ENCODE assay signal across 8 cellular contexts in the genomic region with DNA sequence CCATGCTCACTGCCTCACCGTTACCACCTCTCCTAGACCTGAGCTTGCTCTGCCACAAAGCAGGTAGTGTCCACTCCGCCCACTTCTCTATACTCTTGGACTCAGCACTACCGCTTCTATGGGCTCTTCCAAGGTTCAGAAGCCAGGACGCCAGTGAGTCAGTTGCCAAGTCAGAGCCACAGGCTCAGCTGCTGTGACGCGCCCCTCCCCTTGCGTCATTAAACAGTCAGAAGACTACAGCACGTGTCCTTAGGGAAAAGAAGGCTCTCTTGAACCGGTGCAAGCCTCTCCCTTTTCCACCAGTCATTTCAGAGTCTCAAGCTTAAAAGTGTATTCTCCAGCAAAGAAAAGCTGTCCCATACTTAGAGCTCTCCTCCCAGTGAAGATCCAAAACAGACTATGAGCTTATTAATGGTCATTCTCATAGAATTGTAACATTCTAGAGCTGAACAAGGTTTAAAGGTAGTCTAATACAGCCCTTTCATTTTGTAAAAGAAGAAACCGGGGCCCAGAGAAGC. TPM values are rescaled to one million over a fixed set of nuclear protein-coding genes. Genes with fewer than 3 reads are reported as not detected.
DNase-seq lines count a peak whose midpoint lies in the region; ATAC-seq and TF ChIP-seq lines count a peak whose summit lies in the region.

No MANE protein-coding gene starts in this region.

- H3K27me3 Mint-ChIP-seq in activated T-cell treated with anti-CD3 and anti-CD28 coated beads, Interleukin-2, amount 50 U/mL, for 24 hours = peaks cover 24% of the 10 kb centered on the region
- peaks cover 11% of the 10 kb centered on the region for H3K27me3 Mint-ChIP-seq in activated T-cell treated with anti-CD3 and anti-CD28 coated beads, Interleukin-2, amount 50 U/mL, for 4 hours (ENCODE audit: low read depth)

- H3K27ac Mint-ChIP-seq in activated T-cell treated with anti-CD3 and anti-CD28 coated beads, Interleukin-2, amount 50 U/mL, for 24 hours = no peak overlapping the region

- peaks cover 2% of the 10 kb centered on the region for H3K4me1 Mint-ChIP-seq in activated T-cell treated with anti-CD3 and anti-CD28 coated beads, Interleukin-2, amount 50 U/mL, for 24 hours (ENCODE audit: low read depth)
- peaks cover 3% of the 10 kb centered on the region for H3K4me1 Mint-ChIP-seq in activated T-cell treated with anti-CD3 and anti-CD28 coated beads, Interleukin-2, amount 50 U/mL, for 4 hours (ENCODE audit: low read depth)

- TF ChIP-seq CTCF in GM12865 (IDR thresholded peaks at IDR 0.05; ENCODE audit: insufficient read depth, low read depth, low read length, missing control alignments) (no peak), heart right ventricle (IDR thresholded peaks at IDR 0.05) (no peak)

- H3K27me3 ChIP-seq in heart right ventricle (no peaks in the 10 kb centered on the region), HAP-1 (ENCODE audit: low read depth) (no peaks in the 10 kb centered on the region)

- no peak overlapping the region for H3K4me3 Mint-ChIP-seq in activated T-cell treated with anti-CD3 and anti-CD28 coated beads, Interleukin-2, amount 50 U/mL, for 24 hours
- no peak overlapping the region for H3K4me3 Mint-ChIP-seq in activated T-cell treated with anti-CD3 and anti-CD28 coated beads, Interleukin-2, amount 50 U/mL, for 4 hours

- H3K9me3 ChIP-seq in heart right ventricle = no peaks in the 10 kb centered on the region
- H3K9me3 ChIP-seq in HAP-1 = no peaks in the 10 kb centered on the region

- intact Hi-C loops in heart right ventricle (cut with DNase I) = no loop called here

- DNase-seq in GM12865 (ENCODE audit: low read depth) (peak; percentile 67), SIG-M5 (lab: John Stamatoyannopoulos, UW) (peak; percentile 49), heart right ventricle (peak; percentile 29 to 32), stromal cell of bone marrow (ENCODE audit: low read depth) (peak; percentile 95), HAP-1 (ENCODE audit: low spot score in 2 of 2) (no peak)
- DNase-seq in activated T-cell treated with anti-CD3 and anti-CD28 coated beads, Interleukin-2, amount 50 U/mL, for 24 hours = no peak
- DNase-seq in activated T-cell treated with anti-CD3 and anti-CD28 coated beads, Interleukin-2, amount 50 U/mL, for 4 hours = no peak

- H3K4me3 ChIP-seq in GM12865 (ENCODE audit: low read depth, low read length) (peak overlapping the region; percentile 44), heart right ventricle (no peak overlapping the region), HAP-1 (no peak overlapping the region)

- H3K27ac ChIP-seq in heart right ventricle = peak overlapping the region in 2 of 10 donors; percentile 33 to 52

- peak; percentile 58 for ATAC-seq in HG03025 (IDR thresholded peaks at IDR 0.05; ENCODE audit: low FRiP score, unreplicated experiment)
- ATAC-seq in heart right ventricle = peak; percentile 54 to 95 (median 72)
- no peak for ATAC-seq in activated T-cell treated with anti-CD3 and anti-CD28 coated beads, Interleukin-2, amount 50 U/mL, for 4 hours

- no peaks in the 10 kb centered on the region for H3K36me3 Mint-ChIP-seq in activated T-cell treated with anti-CD3 and anti-CD28 coated beads, Interleukin-2, amount 50 U/mL, for 24 hours (ENCODE audit: low read depth)
- no peaks in the 10 kb centered on the region for H3K36me3 Mint-ChIP-seq in activated T-cell treated with anti-CD3 and anti-CD28 coated beads, Interleukin-2, amount 50 U/mL, for 4 hours (ENCODE audit: insufficient read depth)

- H3K4me1 ChIP-seq in heart right ventricle = peaks cover 0 to 24% (median 7%) of the 10 kb centered on the region in 9 donors
- H3K4me1 ChIP-seq in HAP-1 = peaks cover 6% of the 10 kb centered on the region; the same call in 1 of the 2 replicates

- in situ Hi-C loops in HAP-1 (cut with MboI; ENCODE audit: low sequenced_read_pairs) = no loop called here

- H3K36me3 ChIP-seq in heart right ventricle = no peaks in the 10 kb centered on the region
- H3K36me3 ChIP-seq in HAP-1 (replicated peaks) = no peaks in the 10 kb centered on the region

- H3K9me3 Mint-ChIP-seq in activated T-cell treated with anti-CD3 and anti-CD28 coated beads, Interleukin-2, amount 50 U/mL, for 24 hours = no peaks in the 10 kb centered on the region
- no peaks in the 10 kb centered on the region for H3K9me3 Mint-ChIP-seq in activated T-cell treated with anti-CD3 and anti-CD28 coated beads, Interleukin-2, amount 50 U/mL, for 4 hours

- 64 to 74% methylated on average over 10 of the region's 10 CpGs for WGBS in heart right ventricle, 2 donors

RNA-seq across cellular contexts. Expression of a gene that starts 41.0 kb away (rescaled TPM):
- total RNA-seq in heart right ventricle = 10 to 100 TPM; 11.0 to 23.3 (median 15.6) TPM
- polyA plus RNA-seq in heart right ventricle = 1 to 10 TPM; 3.1 to 4.7 TPM
- total RNA-seq in activated T-cell treated with anti-CD3 and anti-CD28 coated beads, Interleukin-2, amount 50 U/mL, for 4 hours = 1 to 10 TPM in 2 of 3 donors, under 1 TPM in 1; 0.92 to 1.3 (median 1.1) TPM

Comparison
In these comparisons a context has a peak if more than half of its experiments do, and no peak if none do; other contexts are left out.
1. DNase-seq: peak in GM12865 (single experiment), SIG-M5 (single experiment), heart right ventricle (2 of 2) and stromal cell of bone marrow (single experiment); none in activated T-cell treated with anti-CD3 and anti-CD28 coated beads, Interleukin-2, amount 50 U/mL, for 24 hours (single experiment), activated T-cell treated with anti-CD3 and anti-CD28 coated beads, Interleukin-2, amount 50 U/mL, for 4 hours (single experiment) and HAP-1 (0 of 2).
2. ATAC-seq: peak in HG03025 (single experiment) and heart right ventricle (8 of 8); none in activated T-cell treated with anti-CD3 and anti-CD28 coated beads, Interleukin-2, amount 50 U/mL, for 4 hours (0 of 2).
3. RNA of a gene that starts 41.0 kb away (total RNA-seq): 11.0 to 23.3 TPM in heart right ventricle; 0.92 to 1.3 TPM in activated T-cell treated with anti-CD3 and anti-CD28 coated beads, Interleukin-2, amount 50 U/mL, for 4 hours; every median in the first group is over 4 times any median in the second.